ENCODE assay signal across 11 cellular contexts in the genomic region with DNA sequence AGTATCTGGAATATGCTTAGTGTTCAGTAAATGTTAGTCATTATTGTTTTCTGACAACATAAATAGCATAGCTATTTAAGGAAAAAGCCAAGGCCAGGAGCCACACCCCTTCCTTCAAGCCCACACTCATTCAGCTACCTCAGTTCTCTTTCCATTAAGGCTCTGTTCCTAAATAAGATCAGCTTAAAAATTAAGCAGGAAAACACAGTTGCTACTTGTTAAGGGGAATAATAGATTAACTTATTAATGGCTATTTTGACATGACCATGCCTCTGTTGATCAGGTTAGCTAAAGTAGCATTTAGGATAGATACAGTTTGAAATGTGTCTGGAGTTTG.
DNase-seq lines count a peak whose midpoint lies in the region; ATAC-seq, FAIRE-seq and TF ChIP-seq lines count a peak whose summit lies in the region.
"Had no signal": no experiment of that assay in that cellular context is flagged by ENCODE, and none has a peak within 500 bp of the region (broad histone marks: within the 10 kb centered on the region; RNA-seq: fewer than 3 reads in every experiment).

No MANE protein-coding gene starts in this region.

- no peak overlapping the region for H2AFZ ChIP-seq in astrocyte (ENCODE audit: low read depth, low read length)

- no peaks in the 10 kb centered on the region for H3K27me3 Mint-ChIP-seq in astrocyte (ENCODE audit: low read depth, unreplicated experiment)
- no peaks in the 10 kb centered on the region for H3K27me3 Mint-ChIP-seq in T-helper 17 cell
- H3K27me3 Mint-ChIP-seq: naive thymus-derived CD4-positive, alpha-beta T cell had no signal

- ATAC-seq in T-helper 17 cell, result no peak
- ATAC-seq: naive thymus-derived CD4-positive, alpha-beta T cell had no signal

- no peak overlapping the region for H3K9ac ChIP-seq in astrocyte (ENCODE audit: low read length)
- no peak overlapping the region for H3K9ac ChIP-seq in kidney (ENCODE audit: low read length in 2 of 2)
- H3K9ac ChIP-seq in skeletal muscle satellite cell (ENCODE audit: low read depth, low read length), result no peak overlapping the region

- TF ChIP-seq CTCF in astrocyte (IDR thresholded peaks at IDR 0.05; ENCODE audit: insufficient read depth, low read depth, low read length), result no peak
- TF ChIP-seq CTCF in kidney (IDR thresholded peaks at IDR 0.05; ENCODE audit: borderline replicate concordance, extremely low read depth, insufficient read depth), result no peak

- H3K4me2 ChIP-seq in astrocyte (ENCODE audit: low read length) (peak overlapping the region; percentile 52), skeletal muscle satellite cell (ENCODE audit: low read length) (peak overlapping the region; percentile 1)

- peaks cover 24% of the 10 kb centered on the region for H4K20me1 ChIP-seq in astrocyte (ENCODE audit: insufficient read depth, low read length)

- DNase-seq in astrocyte (ENCODE audit: low read depth), result no peak
- DNase-seq in kidney, result no peak
- DNase-seq in T-helper 17 cell, result no peak
- no peak for DNase-seq in DMS153 treated with DMSO at 0.1 percent for 48 hours (lab: John Stamatoyannopoulos, UW; ENCODE audit: unreplicated experiment)
- no peak for DNase-seq in activated gamma-delta T cell treated with Interleukin-2 at 50 U/mL for 16 hours
- DNase-seq: activated CD4-positive, CD25-positive, alpha-beta regulatory T cell treated with anti-CD3 and anti-CD28 coated beads, Interleukin-2, amount 50 U/mL, for 72 hours; naive thymus-derived CD4-positive, alpha-beta T cell had no signal

- H3K27ac ChIP-seq in astrocyte (ENCODE audit: low read depth, low read length), result no peak overlapping the region
- peak overlapping the region; percentile 7 to 41 for H3K27ac ChIP-seq in kidney (ENCODE audit: low read depth in 2 of 2, low read length in 2 of 2)

- H3K36me3 Mint-ChIP-seq in astrocyte (ENCODE audit: low read depth, unreplicated experiment) (peaks cover 4% of the 10 kb centered on the region), T-helper 17 cell (ENCODE audit: low read depth) (peaks cover 5% of the 10 kb centered on the region)

- peak overlapping the region; percentile 68 for H3K4me3 Mint-ChIP-seq in astrocyte (ENCODE audit: unreplicated experiment)
- no peak overlapping the region for H3K4me3 Mint-ChIP-seq in T-helper 17 cell
- H3K4me3 Mint-ChIP-seq: naive thymus-derived CD4-positive, alpha-beta T cell had no signal

- H3K27me3 ChIP-seq in astrocyte (ENCODE audit: insufficient read depth, low read length), result no peaks in the 10 kb centered on the region
- H3K27me3 ChIP-seq in skeletal muscle satellite cell (ENCODE audit: control insufficient read depth, insufficient read depth, low read length), result no peaks in the 10 kb centered on the region

- H3K4me3 ChIP-seq in GM08714 (ENCODE audit: low read length) (peak overlapping the region; percentile 31; the same call in 1 of the 2 replicates), astrocyte (ENCODE audit: insufficient read depth, low read depth, low read length) (no peak overlapping the region), kidney (ENCODE audit: low read length in 2 of 2) (peak overlapping the region; percentile 31 to 44), skeletal muscle satellite cell (ENCODE audit: low read length) (no peak overlapping the region)
- H3K4me3 ChIP-seq: skin epidermis had no signal

- H3K27ac Mint-ChIP-seq in astrocyte (ENCODE audit: unreplicated experiment), result peak overlapping the region; percentile 34
- H3K27ac Mint-ChIP-seq in T-helper 17 cell, result no peak overlapping the region

- no peaks in the 10 kb centered on the region for H3K36me3 ChIP-seq in astrocyte (ENCODE audit: insufficient read depth, low read length)
- H3K36me3 ChIP-seq in kidney (ENCODE audit: control insufficient read depth in 1 of 2, insufficient read depth in 2 of 2, low read length in 2 of 2), result no peaks in the 10 kb centered on the region
- H3K36me3 ChIP-seq in skeletal muscle satellite cell (ENCODE audit: insufficient read depth, low read length), result no peaks in the 10 kb centered on the region

- H3K9me3 ChIP-seq in astrocyte (ENCODE audit: insufficient read depth, low read depth, low read length) (no peaks in the 10 kb centered on the region), kidney (ENCODE audit: control insufficient read depth in 1 of 2, low read length in 2 of 2) (no peaks in the 10 kb centered on the region), skeletal muscle satellite cell (replicated peaks; ENCODE audit: low read length) (no peaks in the 10 kb centered on the region), T-helper 17 cell (ENCODE audit: control insufficient read depth, low read length, poor library complexity, severe bottlenecking) (no peaks in the 10 kb centered on the region)

- peaks cover 3% of the 10 kb centered on the region for H3K4me1 ChIP-seq in astrocyte (ENCODE audit: insufficient read depth, low read length)
- peaks cover 15 to 17% of the 10 kb centered on the region in 2 donors for H3K4me1 ChIP-seq in kidney (ENCODE audit: control insufficient read depth in 1 of 2, insufficient read depth in 1 of 2, low read depth in 1 of 2, low read length in 2 of 2)
- H3K4me1 ChIP-seq in skeletal muscle satellite cell (ENCODE audit: control insufficient read depth, insufficient read depth, low read length), result peaks cover 29% of the 10 kb centered on the region

- no peaks in the 10 kb centered on the region for H3K9me3 Mint-ChIP-seq in astrocyte (ENCODE audit: unreplicated experiment)
- H3K9me3 Mint-ChIP-seq: naive thymus-derived CD4-positive, alpha-beta T cell had no signal

- peaks cover 17% of the 10 kb centered on the region for H3K4me1 Mint-ChIP-seq in astrocyte (ENCODE audit: low read depth, unreplicated experiment)
- H3K4me1 Mint-ChIP-seq in T-helper 17 cell, result peaks cover 11% of the 10 kb centered on the region

- no peak for FAIRE-seq in astrocyte (lab: Jason Lieb, UNC)
- FAIRE-seq in kidney (lab: Jason Lieb, UNC), result no peak
- FAIRE-seq: islet of Langerhans had no signal

- peaks cover 93% of the 10 kb centered on the region for H3K79me2 ChIP-seq in astrocyte (ENCODE audit: insufficient read depth, low read length)

- intact Hi-C loops in kidney (cut with DNase I), result no loop called here

Comparison
In these comparisons a context has a peak if more than half of its experiments do, and no peak if none do; other contexts are left out.
1. H3K4me3 ChIP-seq: peak in GM08714 (single experiment) and kidney (2 of 2); none in astrocyte (single experiment) and skeletal muscle satellite cell (single experiment).